In the genomic region with DNA sequence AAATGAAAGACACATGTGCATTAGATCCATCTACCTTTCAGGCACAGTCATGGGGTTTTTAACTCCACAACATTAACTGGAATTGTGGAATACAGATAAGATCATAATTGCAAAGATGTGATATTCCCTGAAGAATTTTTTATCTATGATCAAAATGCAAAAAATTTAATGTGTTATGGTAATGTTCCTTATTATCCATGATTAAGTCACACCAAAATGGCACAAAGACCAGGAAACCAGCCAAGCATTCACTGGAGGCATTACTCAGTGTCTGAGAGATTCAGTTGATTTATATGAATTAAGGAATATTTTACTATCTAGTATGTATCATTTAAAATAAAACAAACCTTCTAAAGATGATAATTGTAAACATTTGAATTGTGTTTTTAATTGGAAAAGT, we compare ENCODE assay signal across 22 cellular contexts.
DNase-seq lines count a peak whose midpoint lies in the region; ATAC-seq and TF ChIP-seq lines count a peak whose summit lies in the region.
"Had no signal": no experiment of that assay in that cellular context is flagged by ENCODE, and none has a peak within 500 bp of the region (broad histone marks: within the 10 kb centered on the region; RNA-seq: fewer than 3 reads in every experiment).

No MANE protein-coding gene starts in this region.

- H3K4me1 Mint-ChIP-seq in stimulated activated naive B cell treated with anti-CD40 and anti-IgM and Interleukin-4, amounts not matched to agents 10 μg/mL and 1 μg/mL and 100 μg/mL, for 72 hours: no peaks in the 10 kb centered on the region

- no peak overlapping the region for H3K27ac Mint-ChIP-seq in stimulated activated naive B cell treated with anti-CD40 and anti-IgM and Interleukin-4, amounts not matched to agents 10 μg/mL and 1 μg/mL and 100 μg/mL, for 72 hours

- H3K27ac ChIP-seq in ACC112 (ENCODE audit: low read depth, low read length): peak overlapping the region; percentile 31
- peak overlapping the region; percentile 43 to 76 for H3K27ac ChIP-seq in SK-N-SH (ENCODE audit: low read depth in 2 of 2, low read length in 1 of 2)
- H3K27ac ChIP-seq: adrenal gland, neutrophil, prostate gland had no signal

- H3K9me3 Mint-ChIP-seq in stimulated activated naive B cell treated with anti-CD40 and anti-IgM and Interleukin-4, amounts not matched to agents 10 μg/mL and 1 μg/mL and 100 μg/mL, for 72 hours: peaks cover 0 to 2% of the 10 kb centered on the region in 2 donors
- H3K9me3 Mint-ChIP-seq: activated T-cell treated with anti-CD3 and anti-CD28 coated beads, Interleukin-2, amount 50 U/mL, for 4 hours had no signal

- peaks cover 25% of the 10 kb centered on the region for H3K4me1 ChIP-seq in ACC112 (ENCODE audit: control insufficient read depth, insufficient read depth, low read length, unreplicated experiment)
- peaks cover 6 to 12% of the 10 kb centered on the region in 2 experiments; a peak in 3 of 4 replicates for H3K4me1 ChIP-seq in SK-N-SH (ENCODE audit: control insufficient read depth in 1 of 2, insufficient read depth in 2 of 2, low read depth in 1 of 2, low read length in 1 of 2)
- H3K4me1 ChIP-seq: adrenal gland, prostate gland had no signal

- CTCF ChIA-PET in SK-N-SH (lab: Yijun Ruan, JAX): interaction anchor here (0.6 kb wide), 1 partner anchor 28 kb away, joined by 3 read pairs; no protein-coding TSS in a partner anchor

- no peaks in the 10 kb centered on the region for H3K9me3 ChIP-seq in SK-N-SH
- H3K9me3 ChIP-seq: adrenal gland, neutrophil, prostate gland had no signal

- H4K20me1 ChIP-seq in SK-N-SH (ENCODE audit: insufficient read depth): no peaks in the 10 kb centered on the region

- H3K27me3 ChIP-seq in ACC112 (ENCODE audit: insufficient read depth, low read length): no peaks in the 10 kb centered on the region
- H3K27me3 ChIP-seq in SK-N-SH (ENCODE audit: insufficient read depth): no peaks in the 10 kb centered on the region
- H3K27me3 ChIP-seq: adrenal gland, neutrophil had no signal

- no peak for TF ChIP-seq RAD21 in SK-N-SH (IDR thresholded peaks at IDR 0.05; ENCODE audit: low read length)

- peaks cover 2 to 4% of the 10 kb centered on the region in 2 donors for H3K36me3 Mint-ChIP-seq in stimulated activated naive B cell treated with anti-CD40 and anti-IgM and Interleukin-4, amounts not matched to agents 10 μg/mL and 1 μg/mL and 100 μg/mL, for 72 hours

- no peak overlapping the region for H2AFZ ChIP-seq in ACC112 (ENCODE audit: low read length, unreplicated experiment)
- no peak overlapping the region for H2AFZ ChIP-seq in SK-N-SH (ENCODE audit: low read depth)

- H3K4me3 Mint-ChIP-seq in stimulated activated naive B cell treated with anti-CD40 and anti-IgM and Interleukin-4, amounts not matched to agents 10 μg/mL and 1 μg/mL and 100 μg/mL, for 72 hours: no peak overlapping the region
- H3K4me3 Mint-ChIP-seq: activated T-cell treated with anti-CD3 and anti-CD28 coated beads, Interleukin-2, amount 50 U/mL, for 4 hours had no signal

- H3K79me2 ChIP-seq in ACC112 (ENCODE audit: control insufficient read depth, insufficient read depth, low read length, unreplicated experiment) (no peaks in the 10 kb centered on the region), SK-N-SH (ENCODE audit: insufficient read depth) (no peaks in the 10 kb centered on the region)

- H3K36me3 ChIP-seq in ACC112 (ENCODE audit: insufficient read depth, low read length) (no peaks in the 10 kb centered on the region), SK-N-SH (replicated peaks in 1 of 2; ENCODE audit: control insufficient read depth in 1 of 2, insufficient read depth in 2 of 2, low read length in 1 of 2) (no peaks in the 10 kb centered on the region)
- H3K36me3 ChIP-seq: adrenal gland, neutrophil, prostate gland had no signal

- POLR2A ChIA-PET in SK-N-SH (lab: Yijun Ruan, JAX): no interaction called here

- no peak overlapping the region for H3K4me2 ChIP-seq in SK-N-SH

- H3K9ac ChIP-seq in SK-N-SH: no peak overlapping the region

- TF ChIP-seq EP300 in SK-N-SH (IDR thresholded peaks at IDR 0.05; ENCODE audit: borderline replicate concordance in 1 of 2, low read depth in 1 of 2, low read length in 1 of 2): peak; percentile 49 to 95; a peak in 3 of 4 replicates

- H3K27me3 Mint-ChIP-seq in stimulated activated naive B cell treated with anti-CD40 and anti-IgM and Interleukin-4, amounts not matched to agents 10 μg/mL and 1 μg/mL and 100 μg/mL, for 72 hours: no peaks in the 10 kb centered on the region

- no peak for ATAC-seq in GM21737 (IDR thresholded peaks at IDR 0.05; ENCODE audit: unreplicated experiment)
- no peak for ATAC-seq in stimulated activated naive B cell treated with anti-CD40 and anti-IgM and Interleukin-4, amounts not matched to agents 10 μg/mL and 1 μg/mL and 100 μg/mL, for 72 hours (replicated peaks)
- no peak for ATAC-seq in HG03378 (IDR thresholded peaks at IDR 0.05; ENCODE audit: unreplicated experiment)
- ATAC-seq: activated T-cell treated with anti-CD3 and anti-CD28 coated beads, Interleukin-2, amount 50 U/mL, for 4 hours; left lobe of liver; Panc1 had no signal

- no peaks in the 10 kb centered on the region for H3K9me2 ChIP-seq in SK-N-SH

- no peak for TF ChIP-seq CTCF in SK-N-SH (IDR thresholded peaks at IDR 0.05)

- peaks cover 26% of the 10 kb centered on the region for H3F3A ChIP-seq in SK-N-SH (replicated peaks; ENCODE audit: insufficient read depth)

- peak; percentile 44 for DNase-seq in GM04504 (ENCODE audit: low read depth)
- no peak for DNase-seq in SK-N-SH
- DNase-seq in fibroblast of peridontal ligament (ENCODE audit: extremely low read depth): peak; percentile 59
- DNase-seq in LoVo (ENCODE audit: low spot score): no peak
- no peak for DNase-seq in stimulated activated naive B cell treated with anti-CD40 and anti-IgM and Interleukin-4, amounts not matched to agents 10 μg/mL and 1 μg/mL and 100 μg/mL, for 72 hours
- DNase-seq: activated CD4-positive, alpha-beta T cell treated with anti-CD3 and anti-CD28 coated beads for 48 hours; activated naive CD4-positive, alpha-beta T cell; activated T-cell treated with anti-CD3 and anti-CD28 coated beads, Interleukin-2, amount 50 U/mL, for 4 hours; adrenal gland; NCI-H1048; NCI-H1694 treated with DMSO at 0.1 percent for 48 hours; NCI-H2171 treated with DMSO at 0.1 percent for 48 hours; NCI-H524 treated with DMSO at 0.1 percent for 48 hours; substantia nigra; T-helper 2 cell had no signal

- H3K4me3 ChIP-seq in ACC112 (ENCODE audit: low read depth, low read length): no peak overlapping the region
- H3K4me3 ChIP-seq in SK-N-SH (ENCODE audit: low read depth in 2 of 2, low read length in 1 of 2): no peak overlapping the region
- H3K4me3 ChIP-seq: adrenal gland, prostate gland had no signal

TF ChIP-seq in SK-N-SH, 30 proteins besides CTCF, POLR2A, EP300 and RAD21 (continues in another document):
- TF ChIP-seq SIN3A (IDR thresholded peaks at IDR 0.05; ENCODE audit: borderline replicate concordance, low read depth, low read length) (no peak), YY1 (IDR thresholded peaks at IDR 0.05; ENCODE audit: low read depth) (no peak), JUND (IDR thresholded peaks at IDR 0.05) (peak; percentile 85), IRF3 (IDR thresholded peaks at IDR 0.05; ENCODE audit: low read depth, low read length) (no peak), USF1 (IDR thresholded peaks at IDR 0.05; ENCODE audit: borderline replicate concordance, low read depth) (no peak), FOSL2 (IDR thresholded peaks at IDR 0.05; ENCODE audit: borderline replicate concordance, low read depth) (peak; percentile 45; the same call in 1 of the 2 replicates), FOXM1 (IDR thresholded peaks at IDR 0.05; ENCODE audit: low read depth) (peak; percentile 79), SMC3 (IDR thresholded peaks at IDR 0.05; ENCODE audit: low read depth, low read length) (no peak), RXRA (IDR thresholded peaks at IDR 0.05; ENCODE audit: borderline replicate concordance, low read depth) (peak; percentile 47; the same call in 1 of the 2 replicates), NRF1 (IDR thresholded peaks at IDR 0.05; ENCODE audit: low read depth, low read length) (no peak), GABPA (IDR thresholded peaks at IDR 0.05; ENCODE audit: low read depth) (no peak), PBX3 (IDR thresholded peaks at IDR 0.05) (peak; percentile 90), EZH2phosphoT487 (IDR thresholded peaks at IDR 0.05; ENCODE audit: borderline replicate concordance, low read depth) (no peak), MAX (IDR thresholded peaks at IDR 0.05; ENCODE audit: low read depth) (peak; percentile 51; the same call in 1 of the 2 replicates), NFIC (IDR thresholded peaks at IDR 0.05; ENCODE audit: borderline replicate concordance) (peak; percentile 94), POLR2AphosphoS5 (IDR thresholded peaks at IDR 0.05; ENCODE audit: low read depth, low read length) (peak; percentile 49; the same call in 1 of the 2 replicates), ELF1 (IDR thresholded peaks at IDR 0.05) (no peak)

Comparison
In these comparisons a context has a peak if more than half of its experiments do, and no peak if none do; other contexts are left out.
1. DNase-seq: peak in GM04504 (single experiment) and fibroblast of peridontal ligament (single experiment); none in SK-N-SH (single experiment), LoVo (single experiment) and stimulated activated naive B cell treated with anti-CD40 and anti-IgM and Interleukin-4, amounts not matched to agents 10 μg/mL and 1 μg/mL and 100 μg/mL, for 72 hours (single experiment).